Comparison of ENCODE assay signal across 8 cellular contexts in the genomic region with DNA sequence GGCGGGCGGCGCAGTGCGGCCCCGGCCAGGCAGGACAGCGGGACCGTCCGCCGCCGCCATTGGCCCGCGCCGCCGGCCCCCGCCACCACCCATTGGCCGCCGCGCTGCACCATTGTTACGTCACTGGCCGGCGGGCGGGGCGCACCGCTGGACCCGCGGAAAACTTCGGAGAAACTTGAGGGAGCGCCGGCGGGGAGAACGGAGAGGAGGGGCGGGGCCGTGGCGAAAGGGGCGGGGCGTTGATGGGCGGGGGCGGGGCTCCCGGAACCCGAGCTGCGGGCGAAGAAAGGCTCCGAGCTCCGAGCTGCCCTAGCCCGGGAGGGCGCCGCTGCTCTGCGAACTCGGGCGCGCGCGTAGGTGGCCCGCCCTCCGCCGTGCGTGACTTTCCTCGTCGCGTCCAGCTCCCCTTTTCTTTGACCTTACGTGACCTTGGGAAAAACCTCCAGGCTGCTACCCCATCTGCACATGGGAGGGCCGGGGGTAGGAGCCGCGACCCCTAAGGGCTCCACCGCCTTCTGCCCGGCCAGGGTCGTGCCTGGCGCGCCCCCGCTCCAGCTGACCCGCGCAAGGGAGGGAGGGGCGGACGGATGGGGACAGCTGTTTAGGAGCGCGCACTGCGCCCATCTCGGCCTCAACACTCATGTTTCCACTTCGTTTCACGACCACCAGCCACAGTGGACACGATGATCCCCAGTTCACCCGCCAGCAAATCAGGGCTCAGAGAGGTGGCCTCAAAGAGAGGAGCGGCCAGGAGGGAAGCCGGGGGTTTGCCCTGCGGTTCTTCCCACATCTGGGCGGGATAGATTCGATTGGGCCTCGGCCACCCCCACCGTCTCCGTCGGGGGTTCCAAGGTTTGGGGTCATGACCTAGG. TPM values are rescaled to one million over a fixed set of nuclear protein-coding genes. Genes with fewer than 3 reads are reported as not detected.
DNase-seq lines count a peak whose midpoint lies in the region; ATAC-seq and TF ChIP-seq lines count a peak whose summit lies in the region.

A gene with protein sequence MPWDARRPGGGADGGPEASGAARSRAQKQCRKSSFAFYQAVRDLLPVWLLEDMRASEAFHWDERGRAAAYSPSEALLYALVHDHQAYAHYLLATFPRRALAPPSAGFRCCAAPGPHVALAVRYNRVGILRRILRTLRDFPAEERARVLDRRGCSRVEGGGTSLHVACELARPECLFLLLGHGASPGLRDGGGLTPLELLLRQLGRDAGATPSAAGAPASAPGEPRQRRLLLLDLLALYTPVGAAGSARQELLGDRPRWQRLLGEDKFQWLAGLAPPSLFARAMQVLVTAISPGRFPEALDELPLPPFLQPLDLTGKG (minus strand): TSS at position 33 of the 872 bp plus-strand sequence. CDS start 1,887 bp downstream, outside the sequence.

- CTCF ChIA-PET in Panc1 (lab: Charles Lee), result interaction anchor here (0.6 kb wide), 1 partner anchor 72 kb away, joined by 3 read pairs; no protein-coding TSS in a partner anchor

- H3K27me3 ChIP-seq in Panc1 (ENCODE audit: control insufficient read depth, insufficient read depth, low read length), result no peaks in the 10 kb centered on the region
- no peaks in the 10 kb centered on the region for H3K27me3 ChIP-seq in muscle layer of colon (ENCODE audit: control insufficient read depth in 1 of 2, insufficient read depth in 2 of 2, low read length in 2 of 2)

- H3K9me3 ChIP-seq in Panc1 (ENCODE audit: control insufficient read depth, insufficient read depth, low read depth, low read length) (no peaks in the 10 kb centered on the region), muscle layer of colon (ENCODE audit: low read length) (no peaks in the 10 kb centered on the region)

- BruUV-seq in Panc1 (replicated peaks; lab: Mats Ljungman, UMichigan), result no TSS peak

- DNase-seq in Caki2 (ENCODE audit: low read depth), result peak; percentile 75
- DNase-seq in HuH-7.5 (ENCODE audit: low spot score), result peak; percentile 96
- DNase-seq in Panc1 (ENCODE audit: low read depth, low spot score), result no peak
- DNase-seq in activated T-cell treated with anti-CD3 and anti-CD28 coated beads, Interleukin-2, amount 50 U/mL, for 48 hours, result peak; percentile 96
- DNase-seq in stimulated activated CD8-positive, alpha-beta memory T cell treated with anti-CD3 and anti-CD28 coated beads, Interleukin-4, amount 100 ng/mL, for 4 hours (ENCODE audit: low read depth in 2 of 2, low spot score in 1 of 2), result peak; percentile 63 to 74

- H3K4me1 ChIP-seq in Panc1 (ENCODE audit: control insufficient read depth, insufficient read depth, low read length) (no peaks in the 10 kb centered on the region; the same call in 1 of the 2 replicates), muscle layer of colon (ENCODE audit: insufficient read depth, low read length) (peaks cover 15% of the 10 kb centered on the region)

- intact Hi-C loops in Panc1 (cut with micrococcal nuclease; ENCODE audit: unreplicated experiment), result no loop called here

- no peak for TF ChIP-seq CTCF in Panc1 (IDR thresholded peaks at IDR 0.05)

- H3K27ac ChIP-seq in Panc1 (ENCODE audit: low read length) (peak within 1 kb of the TSS; percentile 73), muscle layer of colon (ENCODE audit: low read depth, low read length) (peak within 1 kb of the TSS; percentile 82)

- H3K4me3 ChIP-seq in Panc1 (ENCODE audit: low read depth in 2 of 2, low read length in 2 of 2), result peak within 1 kb of the TSS; percentile 57 to 63
- H3K4me3 ChIP-seq in muscle layer of colon (ENCODE audit: low read depth in 1 of 2, low read length in 2 of 2), result peak within 1 kb of the TSS; percentile 70 to 83

- ATAC-seq in GM21528 (IDR thresholded peaks at IDR 0.05; ENCODE audit: low FRiP score, unreplicated experiment), result peak; percentile 73
- peak; percentile 94 for ATAC-seq in Panc1
- ATAC-seq in esophagus mucosa, result peak; percentile 74

- H3K9ac ChIP-seq in muscle layer of colon (ENCODE audit: low read length), result peak within 1 kb of the TSS; percentile 86

- H3K36me3 ChIP-seq in Panc1 (ENCODE audit: control insufficient read depth, insufficient read depth, low read length) (no peaks in the 10 kb centered on the region; the same call in 1 of the 2 replicates), muscle layer of colon (ENCODE audit: insufficient read depth, low read length) (peaks cover 10% of the 10 kb centered on the region)

- in situ Hi-C loops in Caki2 (cut with HindIII; ENCODE audit: low pct_unique_long_range_greater_than_20kb, low sequenced_read_pairs), result no loop called here
- in situ Hi-C loops in Panc1 (cut with HindIII; ENCODE audit: low pct_unique_long_range_greater_than_20kb, low sequenced_read_pairs), result no loop called here

- POLR2A ChIA-PET in Panc1 (lab: Charles Lee), result interaction anchor here (0.6 kb wide), 1 partner anchor 15 kb away, joined by 4 read pairs; no protein-coding TSS in a partner anchor

RNA-seq across cellular contexts. Expression of the gene that starts here (rescaled TPM):
- 14.1 and 27.5 TPM in 2 replicates for total RNA-seq in Caki2 (2014; rRNA removed; shearing (Covaris generic); ENCODE audit: low replicate concordance)
- total RNA-seq in Panc1 (2021; ENCODE audit: unreplicated experiment) (23.7 TPM), esophagus mucosa (16.1 TPM)
- polyA plus RNA-seq in Panc1 (2012; ENCODE audit: insufficient read length), result 29.6 TPM
